8 cellular contexts compared by ENCODE assay signal in genomic region chr9:137551656-137552534, GRCh38. TPM values are rescaled to one million over a fixed set of nuclear protein-coding genes. Genes with fewer than 3 reads are reported as not detected.
DNase-seq lines count a peak whose midpoint lies in the region; ATAC-seq and TF ChIP-seq lines count a peak whose summit lies in the region.

Gene MRPL41, plus strand, starts transcription at chr9:137551879. Its CDS starts 203 bp downstream, at chr9:137552082.

- peak; percentile 91 for ATAC-seq in HG02678 (IDR thresholded peaks at IDR 0.05; ENCODE audit: unreplicated experiment)
- ATAC-seq in psoas muscle, result peak; percentile 73 to 80 (median 78)

- H3K4me1 ChIP-seq in left ventricle myocardium inferior (peaks cover 60% of the 10 kb centered on the region), psoas muscle (peaks cover 28% of the 10 kb centered on the region), urinary bladder (ENCODE audit: insufficient read depth) (no peaks in the 10 kb centered on the region)

- H3K27me3 ChIP-seq in left ventricle myocardium inferior (ENCODE audit: low read depth) (no peaks in the 10 kb centered on the region), psoas muscle (ENCODE audit: insufficient read depth in 3 of 3, low read length in 2 of 3) (no peaks in the 10 kb centered on the region)

- peaks cover 32% of the 10 kb centered on the region for H3K36me3 ChIP-seq in left ventricle myocardium inferior
- H3K36me3 ChIP-seq in psoas muscle (ENCODE audit: insufficient read depth in 1 of 2, low read depth in 1 of 2), result peaks cover 0 to 40% of the 10 kb centered on the region in 2 donors
- H3K36me3 ChIP-seq in urinary bladder (ENCODE audit: insufficient read depth), result peaks cover 2% of the 10 kb centered on the region

- H3K9me3 ChIP-seq in left ventricle myocardium inferior (replicated peaks), result no peaks in the 10 kb centered on the region
- no peaks in the 10 kb centered on the region for H3K9me3 ChIP-seq in psoas muscle

- no peak for TF ChIP-seq CTCF in GM12865 (IDR thresholded peaks at IDR 0.05; ENCODE audit: insufficient read depth, low read depth, low read length, missing control alignments)
- no peak for TF ChIP-seq CTCF in left ventricle myocardium inferior (IDR thresholded peaks at IDR 0.05; ENCODE audit: borderline replicate concordance)
- no peak for TF ChIP-seq CTCF in psoas muscle (IDR thresholded peaks at IDR 0.05)

- peak; percentile 97 for DNase-seq in GM12865 (ENCODE audit: low read depth)
- peak; percentile 60 for DNase-seq in NCI-H146 treated with DMSO at 0.1 percent for 48 hours (lab: John Stamatoyannopoulos, UW; ENCODE audit: unreplicated experiment)
- DNase-seq in T-helper 2 cell, result peak; percentile 82 to 95 (median 87)
- peak in 55 of 56 donors; percentile 48 to 92 (median 82) for DNase-seq in amygdala (lab: John Stamatoyannopoulos, UW)
- peak; percentile 89 for DNase-seq in left ventricle myocardium inferior
- DNase-seq in psoas muscle, result peak; percentile 89 to 93

- H3K4me3 ChIP-seq in GM12865 (ENCODE audit: low read depth, low read length), result peak within 1 kb of the TSS; percentile 93
- H3K4me3 ChIP-seq in left ventricle myocardium inferior, result peak within 1 kb of the TSS; percentile 97
- H3K4me3 ChIP-seq in psoas muscle, result peak within 1 kb of the TSS; percentile 93
- peak within 1 kb of the TSS; percentile 76 for H3K4me3 ChIP-seq in urinary bladder (ENCODE audit: low read depth, low read length)

- peak within 1 kb of the TSS; percentile 99 for H3K27ac ChIP-seq in left ventricle myocardium inferior (replicated peaks)
- H3K27ac ChIP-seq in psoas muscle, result peak within 1 kb of the TSS; percentile 88
- H3K27ac ChIP-seq in urinary bladder (ENCODE audit: low read depth), result peak within 1 kb of the TSS; percentile 90

- intact Hi-C loops in left ventricle myocardium inferior (cut with micrococcal nuclease), result no loop called here
- intact Hi-C loops in psoas muscle (cut with DNase I), result no loop called here

- WGBS in psoas muscle, 3 donors, result 1 to 4% (median 1%) methylated on average over 38 to 111 of the region's 111 CpGs
- 3% methylated on average over 111 of the region's 111 CpGs for whole genome bisulfite sequencing in urinary bladder

RNA-seq across cellular contexts. Expression of gene MRPL41, which starts in this region (rescaled TPM):
- total RNA-seq in left ventricle myocardium inferior (233 TPM), psoas muscle (100 to 1,000 TPM; 102 to 133 (median 115) TPM), urinary bladder (16.7 TPM)
- polyA plus RNA-seq in psoas muscle (100 to 1,000 TPM in 2 of 3 donors, 10 to 100 TPM in 1; 78.0 to 226 (median 205) TPM), urinary bladder (74.9 TPM)

Comparison
In these comparisons a context has a peak if more than half of its experiments do, and no peak if none do; other contexts are left out.
1. Peak in every context shown above with its lines: DNase-seq, ATAC-seq, H3K4me3 ChIP-seq and H3K27ac ChIP-seq.